In genomic region chr6:139895205-139895793, GRCh38 we compare ENCODE assay signal across 18 cellular contexts.
DNase-seq lines count a peak whose midpoint lies in the region; ATAC-seq and TF ChIP-seq lines count a peak whose summit lies in the region.
"Had no signal": no experiment of that assay in that cellular context is flagged by ENCODE, and none has a peak within 500 bp of the region (broad histone marks: within the 10 kb centered on the region; RNA-seq: fewer than 3 reads in every experiment).

No MANE protein-coding gene starts in this region.

- H3K27ac ChIP-seq in A673 (ENCODE audit: low read depth, low read length, poor library complexity, severe bottlenecking): no peak overlapping the region
- H3K27ac ChIP-seq: colonic mucosa, SJSA1, WERI-Rb-1 had no signal

- no TSS peak for BruUV-seq in A673 (replicated peaks; lab: Mats Ljungman, UMichigan)

- no peak overlapping the region for H3K27ac Mint-ChIP-seq in HFFc6
- H3K27ac Mint-ChIP-seq: activated CD4-positive, alpha-beta memory T cell treated with anti-CD3 and anti-CD28 coated beads for 36 hours; activated naive CD4-positive, alpha-beta T cell treated with anti-CD3 and anti-CD28 coated beads for 36 hours had no signal

- POLR2A ChIA-PET in A673 (lab: Charles Lee; ENCODE audit: low non-redundant PET): no interaction called here

- H3K4me1 Mint-ChIP-seq in HFFc6 (ENCODE audit: low read depth): peaks cover 15% of the 10 kb centered on the region

- H3K36me3 ChIP-seq in A673 (ENCODE audit: insufficient read depth, low read length, poor library complexity, severe bottlenecking): no peaks in the 10 kb centered on the region
- H3K36me3 ChIP-seq: colonic mucosa, SJSA1, WERI-Rb-1 had no signal

- no peak overlapping the region for H3K4me3 Mint-ChIP-seq in HFFc6
- H3K4me3 Mint-ChIP-seq: activated CD4-positive, alpha-beta memory T cell treated with anti-CD3 and anti-CD28 coated beads for 36 hours; activated naive CD4-positive, alpha-beta T cell treated with anti-CD3 and anti-CD28 coated beads for 36 hours had no signal

- H3K9me3 Mint-ChIP-seq in HFFc6: no peaks in the 10 kb centered on the region
- H3K9me3 Mint-ChIP-seq: activated CD4-positive, alpha-beta memory T cell treated with anti-CD3 and anti-CD28 coated beads for 36 hours; activated naive CD4-positive, alpha-beta T cell treated with anti-CD3 and anti-CD28 coated beads for 36 hours had no signal

- peaks cover 7% of the 10 kb centered on the region for H3K36me3 Mint-ChIP-seq in HFFc6 (ENCODE audit: low read depth)
- H3K36me3 Mint-ChIP-seq: activated CD4-positive, alpha-beta memory T cell treated with anti-CD3 and anti-CD28 coated beads for 36 hours had no signal

- H3K4me3 ChIP-seq in A673 (ENCODE audit: low read depth, low read length, poor library complexity, severe bottlenecking) (no peak overlapping the region), cardiac fibroblast (replicated peaks in 1 of 2; ENCODE audit: low read depth in 2 of 2, low read length in 2 of 2) (no peak overlapping the region)
- H3K4me3 ChIP-seq: colonic mucosa, mucosa of descending colon, SJSA1 had no signal

- CTCF ChIA-PET in A673 (lab: Charles Lee): no interaction called here

- no peaks in the 10 kb centered on the region for H3K27me3 ChIP-seq in A673 (replicated peaks; ENCODE audit: insufficient read depth, low read depth, low read length, poor library complexity)
- H3K27me3 ChIP-seq: colonic mucosa, SJSA1 had no signal

- intact Hi-C loops in A673 (cut with micrococcal nuclease; ENCODE audit: unreplicated experiment): no loop called here

- H3K9me3 ChIP-seq in A673 (ENCODE audit: low read depth, low read length, poor library complexity, severe bottlenecking): no peaks in the 10 kb centered on the region
- H3K9me3 ChIP-seq: colonic mucosa, mucosa of descending colon, SJSA1 had no signal

- no peak for DNase-seq in A673 (ENCODE audit: low spot score)
- no peak for DNase-seq in HFFc6
- DNase-seq in cardiac fibroblast (ENCODE audit: low read depth in 2 of 2): peak in 1 of 2 donors; percentile 24
- DNase-seq in iris pigment epithelial cell (ENCODE audit: low read depth): peak; percentile 5
- DNase-seq in NCI-H1105 (lab: John Stamatoyannopoulos, UW): no peak
- DNase-seq: activated CD4-positive, alpha-beta memory T cell treated with anti-CD3 and anti-CD28 coated beads for 36 hours; activated naive CD4-positive, alpha-beta T cell treated with anti-CD3 and anti-CD28 coated beads for 36 hours; activated T-cell treated with anti-CD3 and anti-CD28 coated beads, Interleukin-2, amount 50 U/mL, for 1 hour; colonic mucosa; DMS79 treated with DMSO at 0.1 percent for 48 hours; mucosa of descending colon; NCI-H1417; NCI-H524; WERI-Rb-1 had no signal

- peak; percentile 23; the same call in 1 of the 2 replicates for TF ChIP-seq CTCF in A673 (conservative IDR thresholded peaks at IDR 0.05; ENCODE audit: low read depth, low read length)
- peak; percentile 58 for TF ChIP-seq CTCF in HFFc6 (IDR thresholded peaks at IDR 0.05)
- TF ChIP-seq CTCF in cardiac fibroblast (IDR thresholded peaks at IDR 0.05; ENCODE audit: low read depth, low read length): peak; percentile 23

- H3K27me3 Mint-ChIP-seq in HFFc6 (ENCODE audit: insufficient read depth): no peaks in the 10 kb centered on the region

- no peaks in the 10 kb centered on the region for H3K4me1 ChIP-seq in A673 (ENCODE audit: insufficient read depth, low read length, poor library complexity, severe bottlenecking)
- H3K4me1 ChIP-seq: colonic mucosa, SJSA1 had no signal

- ATAC-seq in GM18502 (IDR thresholded peaks at IDR 0.05; ENCODE audit: poor library complexity, unreplicated experiment) (no peak), HG02571 (IDR thresholded peaks at IDR 0.05; ENCODE audit: unreplicated experiment) (no peak), GM19467 (IDR thresholded peaks at IDR 0.05; ENCODE audit: unreplicated experiment) (no peak)
- ATAC-seq: mucosa of descending colon had no signal
